ENCODE assay signal across 8 cellular contexts in the genomic region with DNA sequence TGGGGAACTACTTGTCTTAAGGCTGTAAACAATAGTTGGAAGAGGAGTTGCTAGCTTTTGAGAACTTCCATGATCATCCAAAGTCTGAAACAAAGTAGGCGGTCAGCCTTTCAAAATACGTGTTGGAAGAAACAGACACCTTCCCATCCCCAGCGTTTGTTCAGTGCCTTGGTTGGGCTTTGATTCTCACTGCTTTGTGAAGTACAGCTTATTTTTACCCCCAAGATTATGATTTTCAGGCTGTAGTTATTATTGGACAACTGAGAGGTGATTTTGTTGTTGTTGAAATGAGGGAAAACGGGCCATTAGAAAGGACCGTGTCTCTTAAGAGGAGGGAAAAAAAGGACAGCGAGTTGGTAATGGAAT. TPM values are rescaled to one million over a fixed set of nuclear protein-coding genes. Genes with fewer than 3 reads are reported as not detected.
DNase-seq lines count a peak whose midpoint lies in the region; ATAC-seq and TF ChIP-seq lines count a peak whose summit lies in the region.

No MANE protein-coding gene starts in this region.

- DNase-seq in DMS114 treated with DMSO at 0.1 percent for 48 hours (lab: John Stamatoyannopoulos, UW; ENCODE audit: unreplicated experiment) (peak; percentile 30), NCI-H69 (lab: John Stamatoyannopoulos, UW) (peak; percentile 38), endodermal cell (no peak), ovary (no peak), SK-N-DZ (ENCODE audit: low spot score) (no peak), NCI-H1436 treated with DMSO at 0.1 percent for 48 hours (lab: John Stamatoyannopoulos, UW) (no peak)

- H3K27me3 ChIP-seq in endodermal cell (ENCODE audit: control insufficient read depth, insufficient read depth, low read length, poor library complexity, severe bottlenecking) (no peaks in the 10 kb centered on the region), ovary (no peaks in the 10 kb centered on the region)

- H3K27ac ChIP-seq in endodermal cell (ENCODE audit: low read depth, low read length) (peak overlapping the region; percentile 27), ovary (peak overlapping the region; percentile 84 to 90)

- H3K36me3 Mint-ChIP-seq in endodermal cell (ENCODE audit: low read depth) = peaks cover 8% of the 10 kb centered on the region

- H3K36me3 ChIP-seq in endodermal cell (ENCODE audit: control insufficient read depth, insufficient read depth, low read length) (no peaks in the 10 kb centered on the region), ovary (no peaks in the 10 kb centered on the region)

- H3K4me3 ChIP-seq in endodermal cell (ENCODE audit: low read length) (peak overlapping the region; percentile 81), ovary (peak overlapping the region; percentile 82)

- no peaks in the 10 kb centered on the region for H3K9me3 Mint-ChIP-seq in endodermal cell

- TF ChIP-seq POLR2A in ovary (IDR thresholded peaks at IDR 0.05) = no peak

- ATAC-seq in HG03457 (IDR thresholded peaks at IDR 0.05; ENCODE audit: unreplicated experiment) = no peak
- no peak for ATAC-seq in GM21619 (IDR thresholded peaks at IDR 0.05; ENCODE audit: unreplicated experiment)

- peak overlapping the region; percentile 85 for H3K4me3 Mint-ChIP-seq in endodermal cell

- no peaks in the 10 kb centered on the region for H3K27me3 Mint-ChIP-seq in endodermal cell (ENCODE audit: insufficient read depth)

- H3K27ac Mint-ChIP-seq in endodermal cell = peak overlapping the region; percentile 94

- TF ChIP-seq EP300 in ovary (IDR thresholded peaks at IDR 0.05) = no peak

- WGBS in endodermal cell (ENCODE audit: insufficient coverage in 1 of 2, insufficient read length in 1 of 2), 2 experiments = 53 to 65% methylated on average over 5 to 6 of the region's 6 CpGs
- WGBS in ovary, 3 donors = 4 to 9% (median 5%) methylated on average over 6 of the region's 6 CpGs

- peaks cover 6% of the 10 kb centered on the region for H3K4me1 Mint-ChIP-seq in endodermal cell

- TF ChIP-seq CTCF in endodermal cell (conservative IDR thresholded peaks at IDR 0.05) (no peak), ovary (IDR thresholded peaks at IDR 0.05) (no peak)

- H3K9ac ChIP-seq in endodermal cell (ENCODE audit: extremely low read depth, low read length, poor library complexity, severe bottlenecking) = peak overlapping the region; percentile 67

- intact Hi-C loops in ovary (cut with DNase I) = no loop called here

- H3K9me3 ChIP-seq in endodermal cell (ENCODE audit: control insufficient read depth, low read length) (peaks cover 6% of the 10 kb centered on the region), ovary (no peaks in the 10 kb centered on the region)

- no peaks in the 10 kb centered on the region for H3K4me1 ChIP-seq in endodermal cell (ENCODE audit: control insufficient read depth, insufficient read depth, low read length)
- H3K4me1 ChIP-seq in ovary (ENCODE audit: insufficient read depth) = peaks cover 2% of the 10 kb centered on the region

RNA-seq across cellular contexts. Expression of a gene that starts 0.9 kb away (rescaled TPM):
- total RNA-seq in endodermal cell = 10 to 100 TPM; 28.6 to 36.3 TPM
- 21.7 TPM for polyA plus RNA-seq in endodermal cell (2013, experiment 1 of 2)
- polyA plus RNA-seq in endodermal cell (2013, experiment 2 of 2) = 21.4 TPM
- total RNA-seq in ovary = 10 to 100 TPM; 15.5 to 47.6 (median 21.2) TPM
- 1 to 10 TPM; 5.5 to 8.8 TPM for polyA plus RNA-seq in ovary
- 10.7 and 19.1 TPM in 2 replicates for polyA plus RNA-seq in SK-N-DZ (2014; cell fraction: cytosol; rRNA removed)
- 42.3 and 45.8 TPM in 2 replicates for polyA plus RNA-seq in SK-N-DZ (2014; cell fraction: nucleus; rRNA removed)

Comparison
In these comparisons a context has a peak if more than half of its experiments do, and no peak if none do; other contexts are left out.
1. DNase-seq: peak in DMS114 treated with DMSO at 0.1 percent for 48 hours (single experiment) and NCI-H69 (single experiment); none in endodermal cell (single experiment), ovary (0 of 5), SK-N-DZ (single experiment) and NCI-H1436 treated with DMSO at 0.1 percent for 48 hours (single experiment).